ENCODE assay signal across 2 cellular contexts in the genomic region with DNA sequence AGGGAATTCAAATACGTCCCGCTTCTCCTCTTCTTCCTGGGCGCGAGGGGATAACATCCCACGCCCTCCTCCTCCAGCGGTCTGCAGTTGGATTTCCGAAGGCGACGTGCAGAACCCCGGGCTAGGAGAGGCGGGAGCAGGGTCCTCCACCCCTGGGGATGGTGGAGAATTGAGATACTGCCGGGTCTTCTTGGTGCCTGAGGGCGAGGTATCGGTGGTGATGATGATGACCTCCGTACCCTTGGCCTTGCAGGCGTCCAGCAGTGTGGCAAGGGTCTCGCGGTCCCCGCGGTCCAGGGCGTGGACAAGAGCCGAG.
TF ChIP-seq lines count a peak whose summit lies in the region.

No MANE protein-coding gene starts in this region.

TF ChIP-seq in SK-N-SH, 30 proteins besides CTCF, POLR2A, EP300 and RAD21 (continued from another document):
- TF ChIP-seq REST (IDR thresholded peaks at IDR 0.05; ENCODE audit: low read depth, low read length) = no peak
- no peak for TF ChIP-seq FOXJ3 (CRISPR knock-in tag; IDR thresholded peaks at IDR 0.05)
- no peak for TF ChIP-seq EZH2phosphoT487 (IDR thresholded peaks at IDR 0.05; ENCODE audit: borderline replicate concordance, low read depth)
- TF ChIP-seq, protein P1, sequence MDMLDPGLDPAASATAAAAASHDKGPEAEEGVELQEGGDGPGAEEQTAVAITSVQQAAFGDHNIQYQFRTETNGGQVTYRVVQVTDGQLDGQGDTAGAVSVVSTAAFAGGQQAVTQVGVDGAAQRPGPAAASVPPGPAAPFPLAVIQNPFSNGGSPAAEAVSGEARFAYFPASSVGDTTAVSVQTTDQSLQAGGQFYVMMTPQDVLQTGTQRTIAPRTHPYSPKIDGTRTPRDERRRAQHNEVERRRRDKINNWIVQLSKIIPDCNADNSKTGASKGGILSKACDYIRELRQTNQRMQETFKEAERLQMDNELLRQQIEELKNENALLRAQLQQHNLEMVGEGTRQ (IDR thresholded peaks at IDR 0.05; ENCODE audit: borderline replicate concordance, low read depth, low read length) = no peak
- TF ChIP-seq NFIC (IDR thresholded peaks at IDR 0.05; ENCODE audit: borderline replicate concordance) = no peak
- no peak for TF ChIP-seq RFX5 (IDR thresholded peaks at IDR 0.05; ENCODE audit: low read length)
- no peak for TF ChIP-seq RXRA (IDR thresholded peaks at IDR 0.05; ENCODE audit: borderline replicate concordance, low read depth)
- TF ChIP-seq TEAD4 (IDR thresholded peaks at IDR 0.05; ENCODE audit: borderline replicate concordance, insufficient read depth) = no peak
- no peak for TF ChIP-seq ELF1 (IDR thresholded peaks at IDR 0.05)
- TF ChIP-seq MEF2A (IDR thresholded peaks at IDR 0.05; ENCODE audit: borderline replicate concordance, low read depth) = no peak
- no peak for TF ChIP-seq POLR2AphosphoS5 (IDR thresholded peaks at IDR 0.05; ENCODE audit: low read depth, low read length)
- no peak for TF ChIP-seq TCF12 (IDR thresholded peaks at IDR 0.05)
- TF ChIP-seq ZBTB33 (IDR thresholded peaks at IDR 0.05; ENCODE audit: borderline replicate concordance, low read depth) = no peak
- TF ChIP-seq YY1 (IDR thresholded peaks at IDR 0.05; ENCODE audit: low read depth) = no peak
- TF ChIP-seq, protein P2, sequence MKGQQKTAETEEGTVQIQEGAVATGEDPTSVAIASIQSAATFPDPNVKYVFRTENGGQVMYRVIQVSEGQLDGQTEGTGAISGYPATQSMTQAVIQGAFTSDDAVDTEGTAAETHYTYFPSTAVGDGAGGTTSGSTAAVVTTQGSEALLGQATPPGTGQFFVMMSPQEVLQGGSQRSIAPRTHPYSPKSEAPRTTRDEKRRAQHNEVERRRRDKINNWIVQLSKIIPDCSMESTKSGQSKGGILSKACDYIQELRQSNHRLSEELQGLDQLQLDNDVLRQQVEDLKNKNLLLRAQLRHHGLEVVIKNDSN (IDR thresholded peaks at IDR 0.05; ENCODE audit: borderline replicate concordance, low read depth) = no peak
- no peak for TF ChIP-seq JUND (IDR thresholded peaks at IDR 0.05)
- TF ChIP-seq CHD2 (IDR thresholded peaks at IDR 0.05; ENCODE audit: low read length, partially characterized antibody) = no peak

TF ChIP-seq in SK-N-SH treated with all-trans-retinoic acid at 6 μM for 48 hours, 23 proteins besides CTCF, POLR2A, EP300 and RAD21 (continued from another document):
- TF ChIP-seq, protein P3, sequence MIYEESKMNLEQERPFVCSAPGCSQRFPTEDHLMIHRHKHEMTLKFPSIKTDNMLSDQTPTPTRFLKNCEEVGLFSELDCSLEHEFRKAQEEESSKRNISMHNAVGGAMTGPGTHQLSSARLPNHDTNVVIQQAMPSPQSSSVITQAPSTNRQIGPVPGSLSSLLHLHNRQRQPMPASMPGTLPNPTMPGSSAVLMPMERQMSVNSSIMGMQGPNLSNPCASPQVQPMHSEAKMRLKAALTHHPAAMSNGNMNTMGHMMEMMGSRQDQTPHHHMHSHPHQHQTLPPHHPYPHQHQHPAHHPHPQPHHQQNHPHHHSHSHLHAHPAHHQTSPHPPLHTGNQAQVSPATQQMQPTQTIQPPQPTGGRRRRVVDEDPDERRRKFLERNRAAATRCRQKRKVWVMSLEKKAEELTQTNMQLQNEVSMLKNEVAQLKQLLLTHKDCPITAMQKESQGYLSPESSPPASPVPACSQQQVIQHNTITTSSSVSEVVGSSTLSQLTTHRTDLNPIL (CRISPR knock-in tag; IDR thresholded peaks at IDR 0.05; ENCODE audit: low read depth) = no peak
- TF ChIP-seq ISL1 (CRISPR knock-in tag; IDR thresholded peaks at IDR 0.05) (no peak), PPARA (CRISPR knock-in tag; IDR thresholded peaks at IDR 0.05; ENCODE audit: borderline replicate concordance) (no peak), SNAI2 (CRISPR knock-in tag; IDR thresholded peaks at IDR 0.05) (no peak), ZNF565 (CRISPR knock-in tag; conservative IDR thresholded peaks at IDR 0.05; ENCODE audit: low read depth) (no peak), ARNTL (CRISPR knock-in tag; IDR thresholded peaks at IDR 0.05; ENCODE audit: borderline replicate concordance, low read depth) (no peak), TCF4 (CRISPR knock-in tag; IDR thresholded peaks at IDR 0.05; ENCODE audit: borderline replicate concordance) (no peak), GLIS3 (CRISPR knock-in tag; IDR thresholded peaks at IDR 0.05) (no peak), PATZ1 (CRISPR knock-in tag; IDR thresholded peaks at IDR 0.05; ENCODE audit: borderline replicate concordance) (no peak)
TF ChIP-seq in SK-N-SH treated with all-trans-retinoic acid at 6 μM for 48 hours: peak in this region for 0.
